22 cellular contexts compared by ENCODE assay signal in genomic region chr5:157584628-157585027, GRCh38. TPM values are rescaled to one million over a fixed set of nuclear protein-coding genes. Genes with fewer than 3 reads are reported as not detected.
DNase-seq lines count a peak whose midpoint lies in the region; ATAC-seq, FAIRE-seq and TF ChIP-seq lines count a peak whose summit lies in the region.
"Had no signal": no experiment of that assay in that cellular context is flagged by ENCODE, and none has a peak within 500 bp of the region (broad histone marks: within the 10 kb centered on the region; RNA-seq: fewer than 3 reads in every experiment).

No MANE protein-coding gene starts in this region.

- no peak for TF ChIP-seq CTCF in A549 (IDR thresholded peaks at IDR 0.05)
- no peak for TF ChIP-seq CTCF in K562 (IDR thresholded peaks at IDR 0.05 in 2 of 3, conservative IDR thresholded peaks at IDR 0.05 in 1 of 3; ENCODE audit: insufficient read depth in 2 of 3, low read depth in 1 of 3, low read length in 3 of 3)

- H3K4me3 ChIP-seq in A549, result no peak overlapping the region
- no peak overlapping the region for H3K4me3 ChIP-seq in K562
- H3K4me3 ChIP-seq: BLaER1 treated with 17β-estradiol and CSF1 and Interleukin-3, amounts not matched to agents 10 nM and 100 nM had no signal

- ATAC-seq in A549 (no peak), K562 (no peak), HG03175 (IDR thresholded peaks at IDR 0.05; ENCODE audit: unreplicated experiment) (no peak)
- ATAC-seq in activated T-helper 17 cell treated with anti-CD3 and anti-CD28 coated beads, Interleukin-2, amount 50 U/mL, for 72 hours (replicated peaks), result no peak
- ATAC-seq: CD8-positive, alpha-beta T cell had no signal

- no peak overlapping the region for H3K27ac ChIP-seq in A549
- no peak overlapping the region for H3K27ac ChIP-seq in K562 (ENCODE audit: extremely low read depth, low read depth, low read length)
- H3K27ac ChIP-seq: 22Rv1; BLaER1 treated with 17β-estradiol and CSF1 and Interleukin-3, amounts not matched to agents 10 nM and 100 nM; C4-2B had no signal

- H3K9me3 ChIP-seq in A549, result no peaks in the 10 kb centered on the region
- no peaks in the 10 kb centered on the region for H3K9me3 ChIP-seq in K562 (replicated peaks; ENCODE audit: control insufficient read depth, insufficient read depth, low read depth, low read length)
- H3K9me3 ChIP-seq: Caco-2 had no signal

- H3K4me2 ChIP-seq in A549 (no peak overlapping the region), K562 (ENCODE audit: insufficient read depth, low read length) (no peak overlapping the region)
- H3K4me2 ChIP-seq: BLaER1 treated with 17β-estradiol and CSF1 and Interleukin-3, amounts not matched to agents 10 nM and 100 nM had no signal

- H3K36me3 Mint-ChIP-seq in activated CD4-positive, alpha-beta memory T cell treated with anti-CD3 and anti-CD28 coated beads for 36 hours, result no peaks in the 10 kb centered on the region
- H3K36me3 Mint-ChIP-seq in activated CD4-positive, alpha-beta memory T cell treated with anti-CD3 and anti-CD28 coated beads, Interleukin-2, amount 10 ng/mL, durations not matched to agents 7 days and 5 days (ENCODE audit: low read depth), result peaks cover 6% of the 10 kb centered on the region
- H3K36me3 Mint-ChIP-seq in activated T-helper 17 cell treated with anti-CD3 and anti-CD28 coated beads, Interleukin-2, amount 50 U/mL, for 72 hours (ENCODE audit: low read depth), result peaks cover 5% of the 10 kb centered on the region
- peaks cover 5% of the 10 kb centered on the region for H3K36me3 Mint-ChIP-seq in activated naive CD8-positive, alpha-beta T cell treated with anti-CD3 and anti-CD28 coated beads for 36 hours
- H3K36me3 Mint-ChIP-seq: CD8-positive, alpha-beta T cell had no signal

- no peaks in the 10 kb centered on the region for H3K9me1 ChIP-seq in K562 (ENCODE audit: control insufficient read depth, insufficient read depth, low read length)

- no peaks in the 10 kb centered on the region for H3K27me3 Mint-ChIP-seq in activated CD4-positive, alpha-beta memory T cell treated with anti-CD3 and anti-CD28 coated beads for 36 hours
- no peaks in the 10 kb centered on the region for H3K27me3 Mint-ChIP-seq in activated CD4-positive, alpha-beta memory T cell treated with anti-CD3 and anti-CD28 coated beads, Interleukin-2, amount 10 ng/mL, durations not matched to agents 7 days and 5 days
- no peaks in the 10 kb centered on the region for H3K27me3 Mint-ChIP-seq in activated T-helper 17 cell treated with anti-CD3 and anti-CD28 coated beads, Interleukin-2, amount 50 U/mL, for 72 hours
- H3K27me3 Mint-ChIP-seq in activated naive CD8-positive, alpha-beta T cell treated with anti-CD3 and anti-CD28 coated beads for 36 hours, result peaks cover 3% of the 10 kb centered on the region
- H3K27me3 Mint-ChIP-seq: CD4-positive, alpha-beta T cell had no signal

- peaks cover 34% of the 10 kb centered on the region for H3K4me1 Mint-ChIP-seq in activated CD4-positive, alpha-beta memory T cell treated with anti-CD3 and anti-CD28 coated beads for 36 hours (ENCODE audit: low read depth)
- peaks cover 39% of the 10 kb centered on the region for H3K4me1 Mint-ChIP-seq in activated CD4-positive, alpha-beta memory T cell treated with anti-CD3 and anti-CD28 coated beads, Interleukin-2, amount 10 ng/mL, durations not matched to agents 7 days and 5 days
- peaks cover 33% of the 10 kb centered on the region for H3K4me1 Mint-ChIP-seq in activated T-helper 17 cell treated with anti-CD3 and anti-CD28 coated beads, Interleukin-2, amount 50 U/mL, for 72 hours
- H3K4me1 Mint-ChIP-seq in activated naive CD8-positive, alpha-beta T cell treated with anti-CD3 and anti-CD28 coated beads for 36 hours, result peaks cover 17% of the 10 kb centered on the region

- H3K4me1 ChIP-seq in A549 (no peaks in the 10 kb centered on the region), K562 (replicated peaks in 1 of 2; ENCODE audit: control insufficient read depth in 2 of 2, insufficient read depth in 2 of 2, low read length in 2 of 2) (no peaks in the 10 kb centered on the region)
- H3K4me1 ChIP-seq: Caco-2 had no signal

- no TSS peak for BruUV-seq in K562 (replicated peaks; lab: Mats Ljungman, UMichigan)

- DNase-seq in activated CD4-positive, alpha-beta memory T cell treated with anti-CD3 and anti-CD28 coated beads for 36 hours, result no peak
- no peak for DNase-seq in activated CD4-positive, alpha-beta memory T cell treated with anti-CD3 and anti-CD28 coated beads, Interleukin-2, amount 10 ng/mL, durations not matched to agents 7 days and 5 days
- DNase-seq in A549 (ENCODE audit: low read depth in 1 of 2, low spot score in 1 of 2), result no peak
- DNase-seq in K562 (ENCODE audit: extremely low read depth in 1 of 4, low spot score in 3 of 4), result no peak
- DNase-seq in middle frontal gyrus (ENCODE audit: extremely low spot score, low spot score), result no peak
- DNase-seq in activated naive CD8-positive, alpha-beta T cell treated with anti-CD3 and anti-CD28 coated beads for 36 hours, result no peak
- DNase-seq: ACHN; Caco-2; Calu3; CD4-positive, alpha-beta T cell; CD8-positive, alpha-beta T cell; DMS79 treated with DMSO at 0.1 percent for 48 hours; GF-D8 had no signal

- in situ Hi-C loops in K562 (cut with MboI), result no loop called here

- H3K9ac ChIP-seq in K562 (ENCODE audit: insufficient read depth in 1 of 2, low read depth in 2 of 2, low read length in 2 of 2), result no peak overlapping the region
- H3K9ac ChIP-seq: BLaER1 treated with 17β-estradiol and CSF1 and Interleukin-3, amounts not matched to agents 10 nM and 100 nM had no signal

- peaks cover 2% of the 10 kb centered on the region for H3K9me3 Mint-ChIP-seq in activated CD4-positive, alpha-beta memory T cell treated with anti-CD3 and anti-CD28 coated beads for 36 hours
- H3K9me3 Mint-ChIP-seq in activated CD4-positive, alpha-beta memory T cell treated with anti-CD3 and anti-CD28 coated beads, Interleukin-2, amount 10 ng/mL, durations not matched to agents 7 days and 5 days, result peaks cover 6% of the 10 kb centered on the region
- peaks cover 4% of the 10 kb centered on the region for H3K9me3 Mint-ChIP-seq in activated T-helper 17 cell treated with anti-CD3 and anti-CD28 coated beads, Interleukin-2, amount 50 U/mL, for 72 hours
- H3K9me3 Mint-ChIP-seq in activated naive CD8-positive, alpha-beta T cell treated with anti-CD3 and anti-CD28 coated beads for 36 hours, result peaks cover 6% of the 10 kb centered on the region
- H3K9me3 Mint-ChIP-seq: CD4-positive, alpha-beta T cell had no signal

- POLR2A ChIA-PET in activated CD4-positive, alpha-beta memory T cell treated with anti-CD3 and anti-CD28 coated beads for 36 hours (lab: Charles Lee), result no interaction called here
- POLR2A ChIA-PET in activated CD4-positive, alpha-beta memory T cell treated with anti-CD3 and anti-CD28 coated beads, Interleukin-2, amount 10 ng/mL, durations not matched to agents 7 days and 5 days (lab: Charles Lee), result interaction anchor here (1.0 to 6.9 kb wide), 3 partner anchors 11 to 40 kb away, joined by 3 to 54 read pairs (median 6); no protein-coding TSS in a partner anchor
- POLR2A ChIA-PET in A549 (lab: Yijun Ruan, JAX) (no interaction called here), K562 (lab: Yijun Ruan, JAX) (interaction anchor here (1.1 kb wide), 1 partner anchor 11 kb away, joined by 3 read pairs; no protein-coding TSS in a partner anchor)

- H2AFZ ChIP-seq in K562 (ENCODE audit: low read depth, low read length), result no peak overlapping the region

- CTCF ChIA-PET in activated CD4-positive, alpha-beta memory T cell treated with anti-CD3 and anti-CD28 coated beads for 36 hours (lab: Charles Lee), result interaction anchor here (1.1 to 5.6 kb wide), 2 partner anchors 12 to 22 kb away, joined by 3 to 18 read pairs; no protein-coding TSS in a partner anchor
- CTCF ChIA-PET in activated CD4-positive, alpha-beta memory T cell treated with anti-CD3 and anti-CD28 coated beads, Interleukin-2, amount 10 ng/mL, durations not matched to agents 7 days and 5 days (lab: Charles Lee), result interaction anchor here (1.5 kb wide), 1 partner anchor 8 kb away, joined by 3 read pairs; no protein-coding TSS in a partner anchor
- CTCF ChIA-PET in A549 (lab: Yijun Ruan, JAX) (interaction anchor here (1.6 kb wide), 1 partner anchor 11 kb away, joined by 5 read pairs; no protein-coding TSS in a partner anchor), K562 (lab: Yijun Ruan, JAX; ENCODE audit: low intra/inter-chr PET ratio) (no interaction called here)

- no peaks in the 10 kb centered on the region for H3K36me3 ChIP-seq in K562 (ENCODE audit: control insufficient read depth, insufficient read depth, low read length)
- H3K36me3 ChIP-seq: BLaER1 treated with 17β-estradiol and CSF1 and Interleukin-3, amounts not matched to agents 10 nM and 100 nM had no signal

- no peaks in the 10 kb centered on the region for H3K27me3 ChIP-seq in K562 (ENCODE audit: control insufficient read depth in 2 of 2, insufficient read depth in 2 of 2, low read length in 2 of 2)
- H3K27me3 ChIP-seq: BLaER1 treated with 17β-estradiol and CSF1 and Interleukin-3, amounts not matched to agents 10 nM and 100 nM had no signal

- TF ChIP-seq RAD21 in A549 (conservative IDR thresholded peaks at IDR 0.05 in 1 of 2, IDR thresholded peaks at IDR 0.05 in 1 of 2), result no peak
- no peak for TF ChIP-seq RAD21 in K562 (CRISPR knock-in tag; conservative IDR thresholded peaks at IDR 0.05 in 1 of 2, IDR thresholded peaks at IDR 0.05 in 1 of 2)

- no peaks in the 10 kb centered on the region for H4K20me1 ChIP-seq in K562 (replicated peaks; ENCODE audit: control insufficient read depth, insufficient read depth, low read length)
- H4K20me1 ChIP-seq: BLaER1 treated with 17β-estradiol and CSF1 and Interleukin-3, amounts not matched to agents 10 nM and 100 nM had no signal

- H3K27ac Mint-ChIP-seq in activated CD4-positive, alpha-beta memory T cell treated with anti-CD3 and anti-CD28 coated beads for 36 hours, result peak overlapping the region; percentile 15
- H3K27ac Mint-ChIP-seq in activated CD4-positive, alpha-beta memory T cell treated with anti-CD3 and anti-CD28 coated beads, Interleukin-2, amount 10 ng/mL, durations not matched to agents 7 days and 5 days, result no peak overlapping the region
- H3K27ac Mint-ChIP-seq in activated T-helper 17 cell treated with anti-CD3 and anti-CD28 coated beads, Interleukin-2, amount 50 U/mL, for 72 hours, result peak overlapping the region; percentile 55
- no peak overlapping the region for H3K27ac Mint-ChIP-seq in activated naive CD8-positive, alpha-beta T cell treated with anti-CD3 and anti-CD28 coated beads for 36 hours
- H3K27ac Mint-ChIP-seq: CD4-positive, alpha-beta T cell; CD8-positive, alpha-beta T cell had no signal

- TF ChIP-seq POLR2A in A549 (IDR thresholded peaks at IDR 0.05; ENCODE audit: low read length), result no peak
- TF ChIP-seq POLR2A in K562 (conservative IDR thresholded peaks at IDR 0.05), result no peak

- no peaks in the 10 kb centered on the region for H3K79me2 ChIP-seq in K562 (ENCODE audit: control insufficient read depth, insufficient read depth, low read length)

- TF ChIP-seq EP300 in A549 (IDR thresholded peaks at IDR 0.05) (no peak), K562 (IDR thresholded peaks at IDR 0.05; ENCODE audit: low read length) (no peak)

- WGBS in A549 (ENCODE audit: missing lambda C conversion rate), result 3% methylated on average over 1 of the region's 1 CpG
- WGBS in K562 (ENCODE audit: insufficient coverage, low coverage, missing lambda C conversion rate), result 7% methylated on average over 1 of the region's 1 CpG

- intact Hi-C loops in activated CD4-positive, alpha-beta memory T cell treated with anti-CD3 and anti-CD28 coated beads for 36 hours (cut with micrococcal nuclease), result loop anchor here (5.0 kb wide), 2 partner anchors 158 to 232 kb away; partner anchors contain the start of gene LSM11
- intact Hi-C loops in K562 (cut with micrococcal nuclease), result loop anchor here (5.0 kb wide), 1 partner anchor 133 kb away; no protein-coding TSS in a partner anchor

- FAIRE-seq in A549 (lab: Jason Lieb, UNC), result no peak
- no peak for FAIRE-seq in K562 (lab: Jason Lieb, UNC)
- FAIRE-seq: D721Med, G401.6, GM12892, GM18507 had no signal

- no peak overlapping the region for H3K4me3 Mint-ChIP-seq in activated CD4-positive, alpha-beta memory T cell treated with anti-CD3 and anti-CD28 coated beads for 36 hours
- H3K4me3 Mint-ChIP-seq in activated CD4-positive, alpha-beta memory T cell treated with anti-CD3 and anti-CD28 coated beads, Interleukin-2, amount 10 ng/mL, durations not matched to agents 7 days and 5 days, result no peak overlapping the region
- peak overlapping the region; percentile 40 for H3K4me3 Mint-ChIP-seq in activated T-helper 17 cell treated with anti-CD3 and anti-CD28 coated beads, Interleukin-2, amount 50 U/mL, for 72 hours
- H3K4me3 Mint-ChIP-seq in activated naive CD8-positive, alpha-beta T cell treated with anti-CD3 and anti-CD28 coated beads for 36 hours, result no peak overlapping the region
- H3K4me3 Mint-ChIP-seq: CD4-positive, alpha-beta T cell; CD8-positive, alpha-beta T cell had no signal

RNA-seq across cellular contexts. Expression of gene ADAM19, which starts 9.1 kb away (rescaled TPM):
- 100 to 1,000 TPM; 107 to 111 TPM for total RNA-seq in activated CD4-positive, alpha-beta memory T cell treated with anti-CD3 and anti-CD28 coated beads for 36 hours
- total RNA-seq in activated CD4-positive, alpha-beta memory T cell treated with anti-CD3 and anti-CD28 coated beads, Interleukin-2, amount 10 ng/mL, durations not matched to agents 7 days and 5 days, result 100 to 1,000 TPM; 309 to 313 TPM
- polyA plus RNA-seq in A549 (2011; rRNA removed) (7.7 and 9.7 TPM in 2 replicates), A549 (2017; fragmentation: RNase III; extraction: RNeasy Plus Mini Kit Qiagen cat#74134 plus additional on column Dnase treatment) (13.1 to 17.5 TPM (median 15.2 TPM) in 3 replicates), K562 (2011; rRNA removed) (0.11 and 0.24 TPM in 2 replicates), K562 (2014; fragmentation: Illumina TruSeq; extraction: Trizol) (0.58 TPM in 2 replicates), K562 (2014; fragmentation: Nextera tagmentation; extraction: Ambion mirVana) (under 1 TPM; 0.11 to 0.24 TPM), K562 (2014; rRNA removed) (0.30 and 0.89 TPM in 2 replicates)
- 4.1 and 5.3 TPM in 2 replicates for polyA plus RNA-seq in A549 (2012; cell fraction: cytosol; rRNA removed)
- 7.5 and 9.8 TPM in 2 replicates for polyA plus RNA-seq in A549 (2012; cell fraction: nucleus; rRNA removed)
- polyA minus RNA-seq in A549 (2011; rRNA and poly(A)+ RNA removed), result 16.7 and 17.4 TPM in 2 replicates
- 100 to 1,000 TPM in 1 of 2 donors, 10 to 100 TPM in 1; 71.2 to 145 TPM for total RNA-seq in activated T-helper 17 cell treated with anti-CD3 and anti-CD28 coated beads, Interleukin-2, amount 50 U/mL, for 72 hours
- 0.86 and 1.3 TPM in 2 replicates for total RNA-seq in K562 (2011; cell fraction: chromatin; rRNA removed; ENCODE audit: low replicate concordance)
- 1.3 TPM in 2 replicates for total RNA-seq in K562 (2011; cell fraction: nucleolus; rRNA removed)
- total RNA-seq in K562 (2011; cell fraction: nucleoplasm; rRNA removed), result 0.88 and 1.6 TPM in 2 replicates
- total RNA-seq in K562 (2014; rRNA removed) (0.36 and 0.65 TPM in 2 replicates), K562 (2014; rRNA removed; fragmentation: Illumina TruSeq; extraction: Trizol) (0.38 and 0.44 TPM in 2 replicates), K562 (2015; rRNA removed; fragmentation: Illumina TruSeq; extraction: Trizol) (0.43 and 0.53 TPM in 2 replicates), K562 (2021) (1.0 and 1.1 TPM in 2 replicates)
- 0.03 and 0.39 TPM in 2 replicates for polyA plus RNA-seq in K562 (2011; cell fraction: cytosol; rRNA removed)
- polyA plus RNA-seq in K562 (2011; cell fraction: nucleus; rRNA removed), result 0.17 and 0.57 TPM in 2 replicates
- polyA plus RNA-seq in K562 (2012), result 0.65 and 1.00 TPM in 2 replicates
- polyA minus RNA-seq in K562 (2011; rRNA and poly(A)+ RNA removed), result 0.12 and 0.67 TPM in 2 replicates
- 0.57 TPM in 1 of 2 replicates, not detected in the other for polyA minus RNA-seq in K562 (2011; cell fraction: cytosol; rRNA and poly(A)+ RNA removed)
- polyA minus RNA-seq in K562 (2011; cell fraction: nucleus; rRNA and poly(A)+ RNA removed), result 0.27 TPM in 1 of 2 replicates, not detected in the other
- total RNA-seq in activated naive CD8-positive, alpha-beta T cell treated with anti-CD3 and anti-CD28 coated beads for 36 hours, result 1 to 10 TPM; 2.8 to 3.5 TPM

Comparison
In these comparisons a context has a peak if more than half of its experiments do, and no peak if none do; other contexts are left out.
1. H3K27ac Mint-ChIP-seq: peak in activated CD4-positive, alpha-beta memory T cell treated with anti-CD3 and anti-CD28 coated beads for 36 hours (single experiment) and activated T-helper 17 cell treated with anti-CD3 and anti-CD28 coated beads, Interleukin-2, amount 50 U/mL, for 72 hours (single experiment); none in activated CD4-positive, alpha-beta memory T cell treated with anti-CD3 and anti-CD28 coated beads, Interleukin-2, amount 10 ng/mL, durations not matched to agents 7 days and 5 days (single experiment) and activated naive CD8-positive, alpha-beta T cell treated with anti-CD3 and anti-CD28 coated beads for 36 hours (single experiment).
2. POLR2A ChIA-PET loops: an anchor here in activated CD4-positive, alpha-beta memory T cell treated with anti-CD3 and anti-CD28 coated beads, Interleukin-2, amount 10 ng/mL, durations not matched to agents 7 days and 5 days (1.0 to 6.9 kb wide) and K562 (1.1 kb wide); none called in activated CD4-positive, alpha-beta memory T cell treated with anti-CD3 and anti-CD28 coated beads for 36 hours and A549.
3. RNA of gene ADAM19, which starts 9.1 kb away (total RNA-seq): 309 to 313 TPM in activated CD4-positive, alpha-beta memory T cell treated with anti-CD3 and anti-CD28 coated beads, Interleukin-2, amount 10 ng/mL, durations not matched to agents 7 days and 5 days, 71.2 to 145 TPM in activated T-helper 17 cell treated with anti-CD3 and anti-CD28 coated beads, Interleukin-2, amount 50 U/mL, for 72 hours and 107 to 111 TPM in activated CD4-positive, alpha-beta memory T cell treated with anti-CD3 and anti-CD28 coated beads for 36 hours; 2.8 to 3.5 TPM in activated naive CD8-positive, alpha-beta T cell treated with anti-CD3 and anti-CD28 coated beads for 36 hours and 0.36 to 1.6 TPM in K562; every median in the first group is over 10 times any median in the second.